20 cellular contexts compared by ENCODE assay signal in the genomic region with DNA sequence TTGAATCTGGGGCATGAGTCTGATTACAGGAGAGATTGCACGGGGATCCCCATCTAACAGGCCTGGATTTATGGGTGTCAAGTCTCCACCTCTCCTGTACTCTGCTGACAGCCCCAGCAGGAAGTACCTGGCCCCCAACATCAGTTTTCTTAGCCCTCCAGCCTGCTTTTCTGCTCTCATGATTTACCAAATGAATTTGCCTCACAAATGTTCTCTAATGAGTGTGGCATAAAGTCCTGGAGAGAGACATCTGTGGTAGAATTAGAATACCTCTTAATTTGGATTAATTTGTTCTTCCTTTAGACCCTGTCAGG.
DNase-seq lines count a peak whose midpoint lies in the region; ATAC-seq and TF ChIP-seq lines count a peak whose summit lies in the region.
"Had no signal": no experiment of that assay in that cellular context is flagged by ENCODE, and none has a peak within 500 bp of the region (broad histone marks: within the 10 kb centered on the region; RNA-seq: fewer than 3 reads in every experiment).

No MANE protein-coding gene starts in this region.

- peaks cover 60 to 75% of the 10 kb centered on the region in 2 donors for H3K4me1 Mint-ChIP-seq in natural killer cell treated with Interleukin-12 subunit alpha and Interleukin-12 subunit beta and Interleukin-15 and Interleukin-18, amount 100 ng/mL, for 72 hours (ENCODE audit: low read depth in 2 of 2)
- peaks cover 56% of the 10 kb centered on the region for H3K4me1 Mint-ChIP-seq in type B pancreatic cell (ENCODE audit: unreplicated experiment)

- H3K9me2 ChIP-seq in MM.1S (replicated peaks; ENCODE audit: insufficient read depth, low read length), result no peaks in the 10 kb centered on the region

- H3F3A ChIP-seq in MM.1S (ENCODE audit: insufficient read depth, low read length), result peaks cover 80% of the 10 kb centered on the region

- H3K9me3 Mint-ChIP-seq in natural killer cell treated with Interleukin-12 subunit alpha and Interleukin-12 subunit beta and Interleukin-15 and Interleukin-18, amount 100 ng/mL, for 72 hours, result no peaks in the 10 kb centered on the region
- H3K9me3 Mint-ChIP-seq in type B pancreatic cell, result no peaks in the 10 kb centered on the region

- WGBS in body of pancreas, 2 donors, result 13 to 31% methylated on average over 1 of the region's 1 CpG

- H3K9ac ChIP-seq in MM.1S (ENCODE audit: low read length), result peak overlapping the region; percentile 84

- H4K20me1 ChIP-seq in MM.1S (ENCODE audit: insufficient read depth, low read length), result no peaks in the 10 kb centered on the region

- ATAC-seq in body of pancreas (no peak), HG03571 (IDR thresholded peaks at IDR 0.05; ENCODE audit: unreplicated experiment) (no peak)
- no peak for ATAC-seq in natural killer cell treated with Interleukin-12 subunit alpha and Interleukin-12 subunit beta and Interleukin-15 and Interleukin-18, amount 100 ng/mL, for 72 hours

- peak overlapping the region; percentile 25 to 83 for H3K27ac Mint-ChIP-seq in natural killer cell treated with Interleukin-12 subunit alpha and Interleukin-12 subunit beta and Interleukin-15 and Interleukin-18, amount 100 ng/mL, for 72 hours
- no peak overlapping the region for H3K27ac Mint-ChIP-seq in type B pancreatic cell
- H3K27ac Mint-ChIP-seq: B cell had no signal

- intact Hi-C loops in body of pancreas (cut with DNase I), result no loop called here

- no peak overlapping the region for H2AFZ ChIP-seq in MM.1S (ENCODE audit: low read length)

- H3K9me3 ChIP-seq in MM.1S (replicated peaks; ENCODE audit: insufficient read depth, low read length) (no peaks in the 10 kb centered on the region), body of pancreas (no peaks in the 10 kb centered on the region)
- H3K9me3 ChIP-seq: pancreas, suprapubic skin had no signal

- no peaks in the 10 kb centered on the region for H3K27me3 ChIP-seq in MM.1S (replicated peaks; ENCODE audit: insufficient read depth, low read length)
- no peaks in the 10 kb centered on the region for H3K27me3 ChIP-seq in body of pancreas
- H3K27me3 ChIP-seq: pancreas, suprapubic skin had no signal

- peaks cover 83% of the 10 kb centered on the region for H3K79me2 ChIP-seq in MM.1S (ENCODE audit: low read length)

- H3K27ac ChIP-seq in MM.1S (ENCODE audit: low read length) (peak overlapping the region; percentile 92), body of pancreas (peak overlapping the region in 3 of 4 donors; percentile 65 to 80 (median 66))
- H3K27ac ChIP-seq: suprapubic skin had no signal

- H3K4me1 ChIP-seq in MM.1S (ENCODE audit: low read length), result peaks cover 88% of the 10 kb centered on the region
- H3K4me1 ChIP-seq in body of pancreas, result peaks cover 86% of the 10 kb centered on the region

- no peaks in the 10 kb centered on the region for H3K36me3 ChIP-seq in MM.1S (replicated peaks; ENCODE audit: insufficient read depth, low read length)
- no peaks in the 10 kb centered on the region for H3K36me3 ChIP-seq in body of pancreas (replicated peaks in 1 of 2; ENCODE audit: insufficient read depth in 1 of 2, low read depth in 2 of 2)
- H3K36me3 ChIP-seq: pancreas, suprapubic skin had no signal

- H3K4me3 ChIP-seq in MM.1S (ENCODE audit: low read length) (peak overlapping the region; percentile 39), body of pancreas (no peak overlapping the region)
- H3K4me3 ChIP-seq: pancreas, suprapubic skin had no signal

- no peak for TF ChIP-seq POLR2A in body of pancreas (IDR thresholded peaks at IDR 0.05)

- no peaks in the 10 kb centered on the region for H3K27me3 Mint-ChIP-seq in natural killer cell treated with Interleukin-12 subunit alpha and Interleukin-12 subunit beta and Interleukin-15 and Interleukin-18, amount 100 ng/mL, for 72 hours
- H3K27me3 Mint-ChIP-seq in type B pancreatic cell, result no peaks in the 10 kb centered on the region

- H3K36me3 Mint-ChIP-seq in natural killer cell treated with Interleukin-12 subunit alpha and Interleukin-12 subunit beta and Interleukin-15 and Interleukin-18, amount 100 ng/mL, for 72 hours, result peaks cover 12% of the 10 kb centered on the region
- H3K36me3 Mint-ChIP-seq in type B pancreatic cell, result peaks cover 14% of the 10 kb centered on the region

- peak overlapping the region; percentile 81 for H3K4me2 ChIP-seq in MM.1S (ENCODE audit: low read depth, low read length)

- no peak for TF ChIP-seq CTCF in MM.1S (IDR thresholded peaks at IDR 0.05; ENCODE audit: low read length)
- no peak for TF ChIP-seq CTCF in body of pancreas (IDR thresholded peaks at IDR 0.05)
- no peak for TF ChIP-seq CTCF in type B pancreatic cell (conservative IDR thresholded peaks at IDR 0.05)

- no peak for DNase-seq in MM.1S
- no peak for DNase-seq in body of pancreas
- DNase-seq in natural killer cell treated with Interleukin-12 subunit alpha and Interleukin-12 subunit beta and Interleukin-15 and Interleukin-18, amount 100 ng/mL, for 72 hours (ENCODE audit: low spot score), result no peak
- no peak for DNase-seq in type B pancreatic cell (ENCODE audit: extremely low spot score, unreplicated experiment)
- no peak for DNase-seq in mucosa of gallbladder (ENCODE audit: low spot score)
- no peak for DNase-seq in GM19240 (ENCODE audit: insufficient read length, low spot score)
- DNase-seq: activated CD8-positive, alpha-beta memory T cell treated with anti-CD3 and anti-CD28 coated beads for 24 hours; cerebellar nuclear complex; DMS 273 treated with DMSO at 0.1 percent for 48 hours; GOT3; hippocampal formation; Kasumi-1; NCI-H1436 treated with DMSO at 0.1 percent for 48 hours; NCI-H2227 treated with DMSO at 0.1 percent for 48 hours; pancreas; stimulated activated CD4-positive, alpha-beta T cell treated with anti-CD3 and anti-CD28 coated beads, Interleukin-4, amount 100 ng/mL, for 1 hour; T-helper 2 cell had no signal

- no peak overlapping the region for H3K4me3 Mint-ChIP-seq in natural killer cell treated with Interleukin-12 subunit alpha and Interleukin-12 subunit beta and Interleukin-15 and Interleukin-18, amount 100 ng/mL, for 72 hours
- H3K4me3 Mint-ChIP-seq in type B pancreatic cell, result peak overlapping the region; percentile 7
- H3K4me3 Mint-ChIP-seq: B cell had no signal
